Comparison of ENCODE assay signal across 15 cellular contexts in the genomic region with DNA sequence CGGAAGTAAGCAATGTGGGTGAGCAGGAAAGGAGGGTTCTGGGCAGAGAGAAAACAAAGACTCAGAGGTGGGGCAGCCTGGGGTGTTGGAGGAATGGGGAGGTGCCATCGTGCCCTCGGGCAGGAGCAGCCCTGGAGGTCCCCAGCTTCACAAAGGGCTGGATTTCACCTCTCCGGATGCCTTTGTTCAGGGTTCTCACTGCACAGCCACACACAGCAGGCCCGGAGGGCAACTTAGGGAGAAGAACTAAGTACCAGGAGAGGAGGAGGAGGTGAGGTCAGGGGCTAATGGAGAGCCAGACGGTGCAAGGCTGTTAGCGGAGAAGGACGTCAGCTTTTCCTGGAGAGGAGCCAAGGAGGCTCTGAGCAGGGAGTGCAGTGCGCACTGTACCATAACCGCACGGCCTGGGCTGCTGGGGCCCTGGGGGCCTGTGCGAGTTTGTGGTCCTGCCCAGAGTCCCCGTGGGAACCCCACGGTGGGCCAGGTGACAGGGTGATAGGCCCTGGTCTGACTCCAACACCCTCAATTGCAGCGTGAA. TPM values are rescaled to one million over a fixed set of nuclear protein-coding genes. Genes with fewer than 3 reads are reported as not detected.
DNase-seq lines count a peak whose midpoint lies in the region; ATAC-seq and TF ChIP-seq lines count a peak whose summit lies in the region.
"Had no signal": no experiment of that assay in that cellular context is flagged by ENCODE, and none has a peak within 500 bp of the region (broad histone marks: within the 10 kb centered on the region; RNA-seq: fewer than 3 reads in every experiment).

No MANE protein-coding gene starts in this region.

- peak overlapping the region; percentile 29 for H3K27ac Mint-ChIP-seq in activated CD8-positive, alpha-beta memory T cell treated with anti-CD3 and anti-CD28 coated beads, Interleukin-2, amount 10 ng/mL, durations not matched to agents 7 days and 5 days
- H3K27ac Mint-ChIP-seq in stimulated activated effector memory CD8-positive, alpha-beta T cell treated with anti-CD3 and anti-CD28 coated beads, Interleukin-12 subunit alpha, Interleukin-12 subunit beta, amount 100 ng/mL, for 72 hours, result peak overlapping the region; percentile 75

- H3K9me3 ChIP-seq in OCI-LY1 (ENCODE audit: low read length) (no peaks in the 10 kb centered on the region), heart left ventricle (no peaks in the 10 kb centered on the region)
- H3K9me3 ChIP-seq: gastrocnemius medialis had no signal

- H3K4me1 ChIP-seq in OCI-LY1 (ENCODE audit: insufficient read depth, low read length, severe bottlenecking) (peaks cover 45% of the 10 kb centered on the region), heart left ventricle (peaks cover 0 to 22% (median 0%) of the 10 kb centered on the region in 12 donors)
- H3K4me1 ChIP-seq: gastrocnemius medialis had no signal

- no peaks in the 10 kb centered on the region for H3K27me3 Mint-ChIP-seq in activated CD8-positive, alpha-beta memory T cell treated with anti-CD3 and anti-CD28 coated beads, Interleukin-2, amount 10 ng/mL, durations not matched to agents 7 days and 5 days

- no peaks in the 10 kb centered on the region for H4K20me1 ChIP-seq in OCI-LY1 (ENCODE audit: insufficient read depth, low read length)

- TF ChIP-seq CTCF in OCI-LY1 (IDR thresholded peaks at IDR 0.05; ENCODE audit: low read length), result no peak
- no peak for TF ChIP-seq CTCF in heart left ventricle (IDR thresholded peaks at IDR 0.05)

- H2AFZ ChIP-seq in OCI-LY1 (ENCODE audit: low read length), result no peak overlapping the region

- H3K9ac ChIP-seq in OCI-LY1 (ENCODE audit: low read length), result no peak overlapping the region
- H3K9ac ChIP-seq: KMS-11 had no signal

- H3K9me2 ChIP-seq in OCI-LY1 (ENCODE audit: low read depth, low read length), result no peaks in the 10 kb centered on the region

- ATAC-seq in activated CD8-positive, alpha-beta memory T cell treated with anti-CD3 and anti-CD28 coated beads, Interleukin-2, amount 10 ng/mL, durations not matched to agents 7 days and 5 days, result no peak
- ATAC-seq in heart left ventricle (peak in 3 of 4 donors; percentile 37 to 81 (median 38)), GM18498 (IDR thresholded peaks at IDR 0.05; ENCODE audit: unreplicated experiment) (no peak), HG02623 (IDR thresholded peaks at IDR 0.05; ENCODE audit: unreplicated experiment) (no peak)
- no peak for ATAC-seq in stimulated activated effector memory CD8-positive, alpha-beta T cell treated with anti-CD3 and anti-CD28 coated beads, Interleukin-12 subunit alpha, Interleukin-12 subunit beta, amount 100 ng/mL, for 72 hours
- ATAC-seq: gastrocnemius medialis, left colon had no signal

- H3K4me2 ChIP-seq in OCI-LY1 (ENCODE audit: low read length), result peak overlapping the region; percentile 15; the same call in 1 of the 2 replicates
- H3K4me2 ChIP-seq: KMS-11 had no signal

- 69 to 80% (median 71%) methylated on average over 15 of the region's 15 CpGs for WGBS in heart left ventricle, 4 donors

- H3K27ac ChIP-seq in OCI-LY1 (ENCODE audit: low read depth, low read length, poor library complexity, severe bottlenecking) (peak overlapping the region; percentile 78), heart left ventricle (peak overlapping the region in 2 of 12 donors; percentile 45 to 84)
- H3K27ac ChIP-seq: gastrocnemius medialis, KMS-11 had no signal

- H3F3A ChIP-seq in OCI-LY1 (ENCODE audit: insufficient read depth, low read length), result no peaks in the 10 kb centered on the region

- H3K4me1 Mint-ChIP-seq in activated CD8-positive, alpha-beta memory T cell treated with anti-CD3 and anti-CD28 coated beads, Interleukin-2, amount 10 ng/mL, durations not matched to agents 7 days and 5 days, result peaks cover 69% of the 10 kb centered on the region
- peaks cover 76% of the 10 kb centered on the region for H3K4me1 Mint-ChIP-seq in stimulated activated effector memory CD8-positive, alpha-beta T cell treated with anti-CD3 and anti-CD28 coated beads, Interleukin-12 subunit alpha, Interleukin-12 subunit beta, amount 100 ng/mL, for 72 hours

- peaks cover 67% of the 10 kb centered on the region for H3K36me3 Mint-ChIP-seq in activated CD8-positive, alpha-beta memory T cell treated with anti-CD3 and anti-CD28 coated beads, Interleukin-2, amount 10 ng/mL, durations not matched to agents 7 days and 5 days
- H3K36me3 Mint-ChIP-seq in stimulated activated effector memory CD8-positive, alpha-beta T cell treated with anti-CD3 and anti-CD28 coated beads, Interleukin-12 subunit alpha, Interleukin-12 subunit beta, amount 100 ng/mL, for 72 hours, result peaks cover 76% of the 10 kb centered on the region

- intact Hi-C loops in heart left ventricle (cut with DNase I), result no loop called here

- no peak for TF ChIP-seq POLR2A in heart left ventricle (IDR thresholded peaks at IDR 0.05)

- H3K4me3 Mint-ChIP-seq in activated CD8-positive, alpha-beta memory T cell treated with anti-CD3 and anti-CD28 coated beads, Interleukin-2, amount 10 ng/mL, durations not matched to agents 7 days and 5 days, result no peak overlapping the region
- no peak overlapping the region for H3K4me3 Mint-ChIP-seq in stimulated activated effector memory CD8-positive, alpha-beta T cell treated with anti-CD3 and anti-CD28 coated beads, Interleukin-12 subunit alpha, Interleukin-12 subunit beta, amount 100 ng/mL, for 72 hours

- CTCF ChIA-PET in activated CD8-positive, alpha-beta memory T cell treated with anti-CD3 and anti-CD28 coated beads, Interleukin-2, amount 10 ng/mL, durations not matched to agents 7 days and 5 days (lab: Charles Lee), result no interaction called here

- no peak for DNase-seq in activated CD8-positive, alpha-beta memory T cell treated with anti-CD3 and anti-CD28 coated beads, Interleukin-2, amount 10 ng/mL, durations not matched to agents 7 days and 5 days
- DNase-seq in activated CD8-positive, alpha-beta memory T cell treated with anti-CD3 and anti-CD28 coated beads, Interleukin-2, amount 50 U/mL, for 48 hours, result no peak
- DNase-seq in heart left ventricle, result peak in 1 of 5 donors; percentile 83
- DNase-seq in stimulated activated effector memory CD8-positive, alpha-beta T cell treated with anti-CD3 and anti-CD28 coated beads, Interleukin-12 subunit alpha, Interleukin-12 subunit beta, amount 100 ng/mL, for 72 hours (ENCODE audit: low spot score in 2 of 2), result no peak
- DNase-seq in DMS153 treated with DMSO at 0.1 percent for 48 hours (lab: John Stamatoyannopoulos, UW; ENCODE audit: unreplicated experiment), result no peak
- DNase-seq: anterior cingulate cortex; effector memory CD4-positive, alpha-beta T cell; gastrocnemius medialis; left colon; NCI-H1930 had no signal

- no peaks in the 10 kb centered on the region for H3K9me3 Mint-ChIP-seq in activated CD8-positive, alpha-beta memory T cell treated with anti-CD3 and anti-CD28 coated beads, Interleukin-2, amount 10 ng/mL, durations not matched to agents 7 days and 5 days (ENCODE audit: low read depth)
- H3K9me3 Mint-ChIP-seq in stimulated activated effector memory CD8-positive, alpha-beta T cell treated with anti-CD3 and anti-CD28 coated beads, Interleukin-12 subunit alpha, Interleukin-12 subunit beta, amount 100 ng/mL, for 72 hours, result no peaks in the 10 kb centered on the region

- H3K27me3 ChIP-seq in OCI-LY1 (ENCODE audit: insufficient read depth, low read length) (no peaks in the 10 kb centered on the region), heart left ventricle (no peaks in the 10 kb centered on the region)
- H3K27me3 ChIP-seq: gastrocnemius medialis had no signal

- H3K4me3 ChIP-seq in OCI-LY1 (ENCODE audit: low read depth, low read length, poor library complexity, severe bottlenecking), result no peak overlapping the region
- no peak overlapping the region for H3K4me3 ChIP-seq in heart left ventricle
- H3K4me3 ChIP-seq: gastrocnemius medialis had no signal

- H3K79me2 ChIP-seq in OCI-LY1 (ENCODE audit: insufficient read depth, low read length), result no peaks in the 10 kb centered on the region

- H3K36me3 ChIP-seq in OCI-LY1 (ENCODE audit: insufficient read depth, low read length), result peaks cover 39% of the 10 kb centered on the region
- H3K36me3 ChIP-seq in heart left ventricle, result peaks cover 0 to 60% (median 8%) of the 10 kb centered on the region in 9 donors
- H3K36me3 ChIP-seq: gastrocnemius medialis had no signal

RNA-seq across cellular contexts. Expression of a gene that starts 9.3 kb away (rescaled TPM):
- total RNA-seq in activated CD8-positive, alpha-beta memory T cell treated with anti-CD3 and anti-CD28 coated beads, Interleukin-2, amount 10 ng/mL, durations not matched to agents 7 days and 5 days, result 100 to 1,000 TPM; 348 to 365 TPM
- 10 to 100 TPM; 10.9 to 87.6 (median 23.0) TPM for total RNA-seq in heart left ventricle
- polyA plus RNA-seq in heart left ventricle, result 10 to 100 TPM; 17.1 to 24.8 TPM

RNA-seq across cellular contexts. Expression of a gene that starts 11.5 kb away (rescaled TPM):
- 10 to 100 TPM; 23.6 to 26.1 TPM for total RNA-seq in activated CD8-positive, alpha-beta memory T cell treated with anti-CD3 and anti-CD28 coated beads, Interleukin-2, amount 10 ng/mL, durations not matched to agents 7 days and 5 days
- total RNA-seq in heart left ventricle, result 10 to 100 TPM; 11.5 to 30.3 (median 18.8) TPM
- polyA plus RNA-seq in heart left ventricle, result 10 to 100 TPM; 23.3 to 49.6 TPM

RNA-seq across cellular contexts. Expression of a gene that starts 15.8 kb away (rescaled TPM):
- total RNA-seq in activated CD8-positive, alpha-beta memory T cell treated with anti-CD3 and anti-CD28 coated beads, Interleukin-2, amount 10 ng/mL, durations not matched to agents 7 days and 5 days, result 10 to 100 TPM; 88.5 to 96.9 TPM
- total RNA-seq in heart left ventricle, result 10 to 100 TPM; 19.0 to 42.6 (median 34.5) TPM
- polyA plus RNA-seq in heart left ventricle, result 10 to 100 TPM; 20.4 to 28.0 TPM

RNA-seq across cellular contexts. Expression of a gene that starts 19.9 kb away (rescaled TPM):
- under 1 TPM in 1 of 2 experiments, not detected in 1; 0.12 TPM for total RNA-seq in activated CD8-positive, alpha-beta memory T cell treated with anti-CD3 and anti-CD28 coated beads, Interleukin-2, amount 10 ng/mL, durations not matched to agents 7 days and 5 days
- 1 to 10 TPM in 2 of 9 donors, under 1 TPM in 4, not detected in 3; 0.27 to 2.9 (median 0.44) TPM for total RNA-seq in heart left ventricle
- polyA plus RNA-seq in heart left ventricle, result under 1 TPM; 0.14 to 0.30 TPM
- total RNA-seq: G401, gastrocnemius medialis had no signal

RNA-seq across cellular contexts. Expression of a gene that starts 20.0 kb away (rescaled TPM):
- total RNA-seq in activated CD8-positive, alpha-beta memory T cell treated with anti-CD3 and anti-CD28 coated beads, Interleukin-2, amount 10 ng/mL, durations not matched to agents 7 days and 5 days, result under 1 TPM; 0.70 to 0.96 TPM
- 10 to 100 TPM in 2 of 9 donors, 1 to 10 TPM in 7; 1.6 to 42.5 (median 4.5) TPM for total RNA-seq in heart left ventricle
- 1 to 10 TPM; 1.3 to 3.7 TPM for polyA plus RNA-seq in heart left ventricle
- total RNA-seq: G401 had no signal

Comparison
In these comparisons a context has a peak if more than half of its experiments do, and no peak if none do; other contexts are left out.
1. ATAC-seq: peak in heart left ventricle (3 of 4); none in activated CD8-positive, alpha-beta memory T cell treated with anti-CD3 and anti-CD28 coated beads, Interleukin-2, amount 10 ng/mL, durations not matched to agents 7 days and 5 days (single experiment), stimulated activated effector memory CD8-positive, alpha-beta T cell treated with anti-CD3 and anti-CD28 coated beads, Interleukin-12 subunit alpha, Interleukin-12 subunit beta, amount 100 ng/mL, for 72 hours (single experiment), GM18498 (single experiment) and HG02623 (single experiment).